23 cellular contexts compared by ENCODE assay signal in the genomic region with DNA sequence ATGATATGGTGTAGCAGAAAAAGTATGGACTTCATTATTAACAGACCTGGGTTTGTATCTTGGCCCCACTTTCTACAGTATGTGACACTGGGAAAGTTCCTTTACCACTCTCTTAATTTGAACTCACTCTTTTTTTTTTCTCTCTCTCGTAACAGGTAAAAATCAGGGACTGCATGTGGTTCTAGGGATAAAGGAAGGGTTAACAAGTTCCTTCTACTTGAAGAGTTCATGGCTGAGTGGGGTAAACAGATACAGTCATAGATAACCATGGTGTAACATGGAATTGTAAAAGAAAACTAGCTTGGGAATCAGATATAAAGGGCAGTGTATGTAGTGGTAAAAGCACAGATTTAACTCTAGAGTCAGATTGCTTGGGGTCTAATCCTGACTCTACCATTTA.
"Had no signal": no experiment of that assay in that cellular context is flagged by ENCODE, and none has a peak within 500 bp of the region (broad histone marks: within the 10 kb centered on the region; RNA-seq: fewer than 3 reads in every experiment).

No MANE protein-coding gene starts in this region.

- H3K36me3 ChIP-seq: brain microvascular endothelial cell, heart left ventricle, ovary, prostate gland, right atrium auricular region had no signal

- DNase-seq: activated CD4-positive, alpha-beta T cell treated with anti-CD3 and anti-CD28 coated beads for 48 hours; activated CD4-positive, alpha-beta T cell treated with anti-CD3 and anti-CD28 coated beads, Interleukin-2, amount 50 U/mL, for 48 hours; activated CD8-positive, alpha-beta memory T cell treated with anti-CD3 and anti-CD28 coated beads for 24 hours; activated effector memory CD4-positive, alpha-beta T cell treated with Interleukin-2 at 50 U/mL for 16 hours; activated naive CD4-positive, alpha-beta T cell treated with anti-CD3 and anti-CD28 coated beads for 36 hours; activated naive CD8-positive, alpha-beta T cell treated with anti-CD3 and anti-CD28 coated beads for 36 hours; amniotic stem cell; brain microvascular endothelial cell; foreskin keratinocyte; heart left ventricle; left ventricle myocardium superior; mammary epithelial cell; naive thymus-derived CD4-positive, alpha-beta T cell; ovary; stimulated activated CD4-positive, alpha-beta T cell treated with anti-CD3 and anti-CD28 coated beads, Interleukin-15, amount 100 ng/mL, for 24 hours; stimulated activated naive CD8-positive, alpha-beta T cell treated with anti-CD3 and anti-CD28 coated beads, Interleukin-15, Interleukin-2, amounts not matched to agents 100 U/mL and 50 U/mL, for 24 hours; testis; trophoblast cell had no signal

- H3K9me3 Mint-ChIP-seq: activated naive CD4-positive, alpha-beta T cell treated with anti-CD3 and anti-CD28 coated beads for 36 hours; activated naive CD8-positive, alpha-beta T cell treated with anti-CD3 and anti-CD28 coated beads for 36 hours; naive thymus-derived CD4-positive, alpha-beta T cell had no signal

- H3K36me3 Mint-ChIP-seq: activated naive CD8-positive, alpha-beta T cell treated with anti-CD3 and anti-CD28 coated beads for 36 hours had no signal

- H3K9me3 ChIP-seq: heart left ventricle, ovary, prostate gland, right atrium auricular region, testis had no signal

- H3K27ac ChIP-seq: brain microvascular endothelial cell, foreskin keratinocyte, heart left ventricle, ovary, prostate gland, right atrium auricular region, testis, VCaP had no signal

- H3K27me3 ChIP-seq: brain microvascular endothelial cell, foreskin keratinocyte, heart left ventricle, ovary, right atrium auricular region, testis had no signal

- H3K4me3 Mint-ChIP-seq: activated naive CD4-positive, alpha-beta T cell treated with anti-CD3 and anti-CD28 coated beads for 36 hours; activated naive CD8-positive, alpha-beta T cell treated with anti-CD3 and anti-CD28 coated beads for 36 hours; naive thymus-derived CD4-positive, alpha-beta T cell had no signal

- H3K27me3 Mint-ChIP-seq: activated naive CD8-positive, alpha-beta T cell treated with anti-CD3 and anti-CD28 coated beads for 36 hours; naive thymus-derived CD4-positive, alpha-beta T cell had no signal

- ATAC-seq: activated CD4-positive, CD25-positive, alpha-beta regulatory T cell treated with anti-CD3 and anti-CD28 coated beads, Interleukin-2, amount 50 U/mL, for 24 hours; esophagus mucosa; foreskin keratinocyte; heart left ventricle; left ventricle myocardium superior; naive thymus-derived CD4-positive, alpha-beta T cell; stimulated activated naive CD8-positive, alpha-beta T cell treated with anti-CD3 and anti-CD28 coated beads, Interleukin-15, Interleukin-2, amounts not matched to agents 100 U/mL and 50 U/mL, for 24 hours had no signal

- H3K4me1 ChIP-seq: foreskin keratinocyte, prostate gland had no signal

- H3K4me3 ChIP-seq: heart left ventricle, ovary, prostate gland, right atrium auricular region, testis had no signal

- H3K27ac Mint-ChIP-seq: activated naive CD4-positive, alpha-beta T cell treated with anti-CD3 and anti-CD28 coated beads for 36 hours; activated naive CD8-positive, alpha-beta T cell treated with anti-CD3 and anti-CD28 coated beads for 36 hours had no signal
